Comparison of ENCODE assay signal across 17 cellular contexts in the genomic region with DNA sequence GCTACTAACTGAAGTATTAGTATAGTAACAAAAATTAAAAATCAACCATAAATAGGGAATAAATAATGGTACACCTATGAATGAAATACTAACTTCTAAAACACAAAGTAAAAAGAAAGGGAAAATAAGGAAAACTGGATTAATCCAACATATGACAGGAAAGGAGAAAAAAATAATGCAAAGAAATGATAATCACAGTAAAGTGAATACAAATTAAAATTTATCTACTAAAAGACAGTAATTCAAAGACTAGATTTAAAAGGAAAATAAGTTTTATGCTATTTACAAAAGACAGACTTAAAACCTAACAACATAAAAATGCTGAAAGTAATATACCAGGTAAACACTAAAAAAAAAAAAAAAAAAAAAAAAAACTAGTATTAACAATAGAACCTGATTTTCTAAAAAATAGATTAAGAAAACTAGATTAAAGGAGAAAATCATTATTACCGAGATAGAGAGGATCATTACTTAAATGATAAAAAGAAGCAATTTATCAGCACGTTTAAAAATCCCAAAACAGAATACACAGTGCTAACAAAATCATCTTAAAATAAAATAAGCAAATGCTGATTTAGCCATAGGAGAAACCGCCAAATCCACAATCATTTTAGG. TPM values are rescaled to one million over a fixed set of nuclear protein-coding genes. Genes with fewer than 3 reads are reported as not detected.
DNase-seq lines count a peak whose midpoint lies in the region; ATAC-seq, FAIRE-seq and TF ChIP-seq lines count a peak whose summit lies in the region.
"Had no signal": no experiment of that assay in that cellular context is flagged by ENCODE, and none has a peak within 500 bp of the region (broad histone marks: within the 10 kb centered on the region; RNA-seq: fewer than 3 reads in every experiment).

No MANE protein-coding gene starts in this region.

- H3K36me3 Mint-ChIP-seq in activated T-cell treated with anti-CD3 and anti-CD28 coated beads, Interleukin-2, amount 50 U/mL, for 72 hours (ENCODE audit: insufficient read depth in 2 of 2), result peaks cover 20 to 37% of the 10 kb centered on the region in 2 donors
- H3K36me3 Mint-ChIP-seq in activated naive CD8-positive, alpha-beta T cell treated with anti-CD3 and anti-CD28 coated beads for 36 hours, result peaks cover 74% of the 10 kb centered on the region

- no peaks in the 10 kb centered on the region for H3K27me3 Mint-ChIP-seq in activated T-cell treated with anti-CD3 and anti-CD28 coated beads, Interleukin-2, amount 50 U/mL, for 72 hours (ENCODE audit: low read depth)
- H3K27me3 Mint-ChIP-seq in activated naive CD8-positive, alpha-beta T cell treated with anti-CD3 and anti-CD28 coated beads for 36 hours, result peaks cover 55% of the 10 kb centered on the region

- H3K27me3 ChIP-seq in pancreas, result no peaks in the 10 kb centered on the region

- H3K9me3 ChIP-seq in HEK293 (ENCODE audit: control insufficient read depth, insufficient read depth, low read depth, low read length) (no peaks in the 10 kb centered on the region), pancreas (no peaks in the 10 kb centered on the region)

- TF ChIP-seq CTCF in HEK293 (tag by site-specific recombination; IDR thresholded peaks at IDR 0.05) (no peak), pancreas (IDR thresholded peaks at IDR 0.05) (no peak)

- POLR2A ChIA-PET in HEK293 (lab: Yijun Ruan, JAX), result no interaction called here

- peaks cover 11 to 15% of the 10 kb centered on the region in 2 experiments for H3K36me3 ChIP-seq in HEK293 (ENCODE audit: control insufficient read depth in 2 of 2, insufficient read depth in 1 of 2, low read length in 2 of 2)
- H3K36me3 ChIP-seq in pancreas, result no peaks in the 10 kb centered on the region

- no peak overlapping the region for H3K4me3 Mint-ChIP-seq in activated T-cell treated with anti-CD3 and anti-CD28 coated beads, Interleukin-2, amount 50 U/mL, for 72 hours
- peak overlapping the region; percentile 50 for H3K4me3 Mint-ChIP-seq in activated naive CD8-positive, alpha-beta T cell treated with anti-CD3 and anti-CD28 coated beads for 36 hours
- H3K4me3 Mint-ChIP-seq: H9 had no signal

- H3K27ac ChIP-seq in HEK293 (ENCODE audit: extremely low read depth, low read depth, low read length) (no peak overlapping the region), pancreas (no peak overlapping the region)
- H3K27ac ChIP-seq: C4-2B, KMS-11, RWPE1 had no signal

- WGBS in pancreas, 2 donors, result 63 to 67% methylated on average over 3 of the region's 3 CpGs

- peaks cover 0 to 1% of the 10 kb centered on the region in 2 donors for H3K9me3 Mint-ChIP-seq in activated T-cell treated with anti-CD3 and anti-CD28 coated beads, Interleukin-2, amount 50 U/mL, for 72 hours
- H3K9me3 Mint-ChIP-seq in activated naive CD8-positive, alpha-beta T cell treated with anti-CD3 and anti-CD28 coated beads for 36 hours, result peaks cover 1% of the 10 kb centered on the region
- H3K9me3 Mint-ChIP-seq: H9 had no signal

- H3K4me1 ChIP-seq in HEK293 (ENCODE audit: control insufficient read depth, insufficient read depth, low read length) (no peaks in the 10 kb centered on the region), pancreas (no peaks in the 10 kb centered on the region)

- CTCF ChIA-PET in HEK293 (lab: Yijun Ruan, JAX), result no interaction called here

- FAIRE-seq in pancreas (lab: Jason Lieb, UNC), result peak; percentile 91

- ATAC-seq in activated T-cell treated with anti-CD3 and anti-CD28 coated beads, Interleukin-2, amount 50 U/mL, for 72 hours (replicated peaks in 1 of 2), result no peak
- ATAC-seq in pancreas (no peak), GM19035 (IDR thresholded peaks at IDR 0.05; ENCODE audit: unreplicated experiment) (no peak)

- peak overlapping the region; percentile 95 for H3K27ac Mint-ChIP-seq in activated T-cell treated with anti-CD3 and anti-CD28 coated beads, Interleukin-2, amount 50 U/mL, for 72 hours
- peak overlapping the region; percentile 89 for H3K27ac Mint-ChIP-seq in activated naive CD8-positive, alpha-beta T cell treated with anti-CD3 and anti-CD28 coated beads for 36 hours
- H3K27ac Mint-ChIP-seq: H9 had no signal

- no peak for DNase-seq in activated T-cell treated with anti-CD3 and anti-CD28 coated beads, Interleukin-2, amount 50 U/mL, for 72 hours
- no peak for DNase-seq in activated T-cell treated with anti-CD3 and anti-CD28 coated beads, Interleukin-2, amount 50 U/mL, for 48 hours
- no peak for DNase-seq in activated naive CD8-positive, alpha-beta T cell treated with anti-CD3 and anti-CD28 coated beads for 36 hours
- DNase-seq in pancreas (no peak), epidermal melanocyte (ENCODE audit: insufficient read length, low spot score) (no peak)
- no peak for DNase-seq in activated CD4-positive, CD25-positive, alpha-beta regulatory T cell treated with anti-CD3 and anti-CD28 coated beads, Interleukin-2, amount 50 U/mL, for 72 hours
- DNase-seq: H9, NCI-H1436, NCI-H2029, NCI-H2171, NCI-H446 treated with DMSO at 0.1 percent for 48 hours, NCI-H748 treated with DMSO at 0.1 percent for 48 hours had no signal

- H3K4me3 ChIP-seq in HEK293 (ENCODE audit: low read depth, low read length) (no peak overlapping the region), pancreas (no peak overlapping the region)

- peaks cover 50% of the 10 kb centered on the region for H3K4me1 Mint-ChIP-seq in activated T-cell treated with anti-CD3 and anti-CD28 coated beads, Interleukin-2, amount 50 U/mL, for 72 hours (ENCODE audit: low read depth)
- peaks cover 72% of the 10 kb centered on the region for H3K4me1 Mint-ChIP-seq in activated naive CD8-positive, alpha-beta T cell treated with anti-CD3 and anti-CD28 coated beads for 36 hours

- intact Hi-C loops in pancreas (cut with DNase I), result no loop called here

TF ChIP-seq in HEK293, 187 proteins besides CTCF, POLR2A, EP300 and RAD21:
- TF ChIP-seq, protein P1, sequence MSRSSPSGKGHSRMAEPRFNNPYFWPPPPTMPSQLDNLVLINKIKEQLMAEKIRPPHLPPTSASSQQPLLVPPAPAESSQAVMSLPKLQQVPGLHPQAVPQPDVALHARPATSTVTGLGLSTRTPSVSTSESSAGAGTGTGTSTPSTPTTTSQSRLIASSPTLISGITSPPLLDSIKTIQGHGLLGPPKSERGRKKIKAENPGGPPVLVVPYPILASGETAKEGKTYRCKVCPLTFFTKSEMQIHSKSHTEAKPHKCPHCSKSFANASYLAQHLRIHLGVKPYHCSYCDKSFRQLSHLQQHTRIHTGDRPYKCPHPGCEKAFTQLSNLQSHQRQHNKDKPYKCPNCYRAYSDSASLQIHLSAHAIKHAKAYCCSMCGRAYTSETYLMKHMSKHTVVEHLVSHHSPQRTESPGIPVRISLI (tag by site-specific recombination; IDR thresholded peaks at IDR 0.05), result peak; percentile 95
- TF ChIP-seq ZNF266 (tag by site-specific recombination; IDR thresholded peaks at IDR 0.05; ENCODE audit: low read depth), result no peak
TF ChIP-seq in HEK293: peak in this region for 1.

RNA-seq across cellular contexts. Expression of gene MRPL39, which starts 27.8 kb away (rescaled TPM):
- total RNA-seq in activated T-cell treated with anti-CD3 and anti-CD28 coated beads, Interleukin-2, amount 50 U/mL, for 72 hours, result 10 to 100 TPM; 42.8 to 50.9 TPM
- 10 to 100 TPM; 86.1 to 86.2 TPM for total RNA-seq in activated naive CD8-positive, alpha-beta T cell treated with anti-CD3 and anti-CD28 coated beads for 36 hours
- total RNA-seq in pancreas, result 10 to 100 TPM in 4 of 6 donors, 1 to 10 TPM in 2; 9.6 to 14.7 (median 12.9) TPM
- 10 to 100 TPM; 10.6 to 16.9 TPM for polyA plus RNA-seq in pancreas

RNA-seq across cellular contexts. Expression of gene JAM2, which starts 59.5 kb away (rescaled TPM):
- total RNA-seq in activated T-cell treated with anti-CD3 and anti-CD28 coated beads, Interleukin-2, amount 50 U/mL, for 72 hours, result 1 to 10 TPM; 2.0 to 2.7 TPM
- 1 to 10 TPM; 2.5 to 3.4 TPM for total RNA-seq in activated naive CD8-positive, alpha-beta T cell treated with anti-CD3 and anti-CD28 coated beads for 36 hours
- total RNA-seq in pancreas, result 1 to 10 TPM; 1.4 to 5.2 (median 2.7) TPM
- 1 to 10 TPM; 2.4 to 8.5 TPM for polyA plus RNA-seq in pancreas
